ENCODE assay signal across 8 cellular contexts in genomic region chr17:7351665-7352558, GRCh38. TPM values are rescaled to one million over a fixed set of nuclear protein-coding genes. Genes with fewer than 3 reads are reported as not detected.
DNase-seq lines count a peak whose midpoint lies in the region; ATAC-seq and TF ChIP-seq lines count a peak whose summit lies in the region.

Gene KCTD11 (plus strand): TSS chr17:7352162.

- H3K36me3 ChIP-seq in kidney epithelial cell (ENCODE audit: control insufficient read depth, insufficient read depth, low read length), result no peaks in the 10 kb centered on the region

- DNase-seq in GM10266 (ENCODE audit: extremely low spot score), result peak; percentile 96
- DNase-seq in HCEC 1CT, result peak; percentile 88
- DNase-seq in NAMALWA (ENCODE audit: low spot score), result peak; percentile 29
- DNase-seq in cerebellar nuclear complex (lab: John Stamatoyannopoulos, UW), result peak; percentile 4 to 20
- peak; percentile 62 for DNase-seq in kidney epithelial cell (ENCODE audit: low read depth)
- DNase-seq in stimulated activated CD4-positive, alpha-beta T cell treated with anti-CD3 and anti-CD28 coated beads, Interleukin-15, amount 100 ng/mL, for 24 hours, result peak; percentile 88
- no peak for DNase-seq in NCI-H524 treated with DMSO at 0.1 percent for 48 hours (lab: John Stamatoyannopoulos, UW)

- peak within 1 kb of the TSS; percentile 89 for H3K4me3 ChIP-seq in kidney epithelial cell (ENCODE audit: low read depth, low read length)

- TF ChIP-seq CTCF in GM10266 (IDR thresholded peaks at IDR 0.05; ENCODE audit: control insufficient read depth, insufficient read depth, low read depth, missing control alignments), result peak; percentile 49
- peak; percentile 75 for TF ChIP-seq CTCF in kidney epithelial cell (IDR thresholded peaks at IDR 0.05; ENCODE audit: insufficient read depth, low read length, poor library complexity, severe bottlenecking)

- ATAC-seq in activated CD4-positive, CD25-positive, alpha-beta regulatory T cell treated with anti-CD3 and anti-CD28 coated beads, Interleukin-2, amount 50 U/mL, for 24 hours, result peak; percentile 60 to 61

- no peaks in the 10 kb centered on the region for H3K27me3 ChIP-seq in kidney epithelial cell (ENCODE audit: control insufficient read depth, insufficient read depth, low read length)

RNA-seq across cellular contexts. Expression of gene KCTD11, which starts in this region (rescaled TPM):
- total RNA-seq in kidney epithelial cell, result 14.9 and 15.5 TPM in 2 replicates
